Comparison of ENCODE assay signal across 8 cellular contexts in genomic region chr16:53945996-53946395, GRCh38.
DNase-seq lines count a peak whose midpoint lies in the region; ATAC-seq and TF ChIP-seq lines count a peak whose summit lies in the region.

No MANE protein-coding gene starts in this region.

- peak; percentile 70 for TF ChIP-seq RAD21 in Ishikawa (IDR thresholded peaks at IDR 0.05; ENCODE audit: low read depth)

- CTCF ChIA-PET in activated CD4-positive, alpha-beta memory T cell treated with anti-CD3 and anti-CD28 coated beads, Interleukin-2, amount 10 ng/mL, durations not matched to agents 7 days and 5 days (lab: Charles Lee): interaction anchor here (1.0 kb wide), 2 partner anchors 10 to 396 kb away, joined by 3 read pairs; no protein-coding TSS in a partner anchor

- DNase-seq in GF-D8 (lab: John Stamatoyannopoulos, UW): peak; percentile 64
- DNase-seq in astrocyte of the spinal cord (ENCODE audit: low read depth, low spot score): peak; percentile 68
- no peak for DNase-seq in kidney epithelial cell (ENCODE audit: low read depth)
- DNase-seq in activated CD4-positive, alpha-beta memory T cell treated with anti-CD3 and anti-CD28 coated beads, Interleukin-2, amount 10 ng/mL, durations not matched to agents 7 days and 5 days: no peak
- DNase-seq in NCI-H345 treated with DMSO at 0.1 percent for 48 hours (lab: John Stamatoyannopoulos, UW; ENCODE audit: unreplicated experiment): no peak

- H3K4me3 ChIP-seq in astrocyte of the spinal cord (ENCODE audit: low read depth, low read length) (no peak overlapping the region), kidney epithelial cell (ENCODE audit: low read depth, low read length) (no peak overlapping the region)

- H3K27me3 Mint-ChIP-seq in activated CD4-positive, alpha-beta memory T cell treated with anti-CD3 and anti-CD28 coated beads, Interleukin-2, amount 10 ng/mL, durations not matched to agents 7 days and 5 days: no peaks in the 10 kb centered on the region

- no peaks in the 10 kb centered on the region for H3K27me3 ChIP-seq in kidney epithelial cell (ENCODE audit: control insufficient read depth, insufficient read depth, low read length)

- H3K4me1 Mint-ChIP-seq in activated CD4-positive, alpha-beta memory T cell treated with anti-CD3 and anti-CD28 coated beads, Interleukin-2, amount 10 ng/mL, durations not matched to agents 7 days and 5 days: peaks cover 5% of the 10 kb centered on the region

- no peaks in the 10 kb centered on the region for H3K36me3 ChIP-seq in kidney epithelial cell (ENCODE audit: control insufficient read depth, insufficient read depth, low read length)

- POLR2A ChIA-PET in activated CD4-positive, alpha-beta memory T cell treated with anti-CD3 and anti-CD28 coated beads, Interleukin-2, amount 10 ng/mL, durations not matched to agents 7 days and 5 days (lab: Charles Lee): no interaction called here

- H3K27ac Mint-ChIP-seq in activated CD4-positive, alpha-beta memory T cell treated with anti-CD3 and anti-CD28 coated beads, Interleukin-2, amount 10 ng/mL, durations not matched to agents 7 days and 5 days: no peak overlapping the region

- H3K36me3 Mint-ChIP-seq in activated CD4-positive, alpha-beta memory T cell treated with anti-CD3 and anti-CD28 coated beads, Interleukin-2, amount 10 ng/mL, durations not matched to agents 7 days and 5 days (ENCODE audit: low read depth): no peaks in the 10 kb centered on the region

- TF ChIP-seq CTCF in astrocyte of the spinal cord (IDR thresholded peaks at IDR 0.05; ENCODE audit: low read depth, low read length) (peak; percentile 80), kidney epithelial cell (IDR thresholded peaks at IDR 0.05; ENCODE audit: insufficient read depth, low read length, poor library complexity, severe bottlenecking) (peak; percentile 84)

- H3K9me3 Mint-ChIP-seq in activated CD4-positive, alpha-beta memory T cell treated with anti-CD3 and anti-CD28 coated beads, Interleukin-2, amount 10 ng/mL, durations not matched to agents 7 days and 5 days: no peaks in the 10 kb centered on the region

- ATAC-seq in GM18519 (IDR thresholded peaks at IDR 0.05; ENCODE audit: low FRiP score, unreplicated experiment): no peak
- ATAC-seq in GM19324 (IDR thresholded peaks at IDR 0.05; ENCODE audit: low FRiP score, unreplicated experiment): no peak

- H3K4me3 Mint-ChIP-seq in activated CD4-positive, alpha-beta memory T cell treated with anti-CD3 and anti-CD28 coated beads, Interleukin-2, amount 10 ng/mL, durations not matched to agents 7 days and 5 days: no peak overlapping the region

- no peak for TF ChIP-seq EP300 in Ishikawa (IDR thresholded peaks at IDR 0.05; ENCODE audit: borderline replicate concordance)

- in situ Hi-C loops in astrocyte of the spinal cord (cut with HindIII; ENCODE audit: low sequenced_read_pairs): no loop called here

TF ChIP-seq in Ishikawa, 13 proteins besides CTCF, POLR2A, EP300 and RAD21:
- TF ChIP-seq YY1 (IDR thresholded peaks at IDR 0.05; ENCODE audit: low read depth) (no peak), EGR1 (IDR thresholded peaks at IDR 0.05) (no peak), MAX (IDR thresholded peaks at IDR 0.05) (no peak), FOXM1 (IDR thresholded peaks at IDR 0.05; ENCODE audit: borderline replicate concordance, low read depth) (no peak), CREB1 (IDR thresholded peaks at IDR 0.05; ENCODE audit: low read depth) (no peak), TEAD4 (IDR thresholded peaks at IDR 0.05) (no peak), ZBTB7A (IDR thresholded peaks at IDR 0.05; ENCODE audit: low read depth) (no peak), TCF12 (IDR thresholded peaks at IDR 0.05; ENCODE audit: low read depth) (no peak)

Comparison
In these comparisons a context has a peak if more than half of its experiments do, and no peak if none do; other contexts are left out.
1. DNase-seq: peak in GF-D8 (single experiment) and astrocyte of the spinal cord (single experiment); none in kidney epithelial cell (single experiment), activated CD4-positive, alpha-beta memory T cell treated with anti-CD3 and anti-CD28 coated beads, Interleukin-2, amount 10 ng/mL, durations not matched to agents 7 days and 5 days (single experiment) and NCI-H345 treated with DMSO at 0.1 percent for 48 hours (single experiment).